ENCODE assay signal across 16 cellular contexts in the genomic region with DNA sequence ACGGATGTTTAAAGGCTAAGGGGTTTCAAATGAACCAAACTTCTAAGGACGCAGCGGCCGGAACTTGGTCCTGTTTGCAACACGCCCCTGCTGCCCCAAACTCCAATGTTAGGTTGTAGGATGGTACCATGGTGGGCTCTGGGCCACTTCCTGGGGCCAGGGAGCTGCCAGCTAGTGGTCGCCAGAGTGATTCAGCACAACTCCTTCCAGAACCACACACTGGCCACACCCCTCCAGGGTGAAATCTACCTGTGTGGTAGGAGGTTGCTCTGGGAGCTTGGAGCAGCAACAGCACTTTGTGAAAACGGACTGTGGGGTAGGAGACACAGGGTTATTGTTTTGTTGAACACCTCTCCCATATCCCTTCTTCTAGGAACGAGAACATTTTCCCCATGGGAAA.
A peak's percentile ranks its signal among the peaks of the same experiment; 100 is the strongest.
DNase-seq lines count a peak whose midpoint lies in the region; ATAC-seq and TF ChIP-seq lines count a peak whose summit lies in the region.
"Had no signal": no experiment of that assay in that cellular context is flagged by ENCODE, and none has a peak within 500 bp of the region (broad histone marks: within the 10 kb centered on the region; RNA-seq: fewer than 3 reads in every experiment).

No MANE protein-coding gene starts in this region.

- H3K79me2 ChIP-seq in mammary epithelial cell (ENCODE audit: insufficient read depth, low read length), result no peaks in the 10 kb centered on the region

- H3K4me3 ChIP-seq in mammary epithelial cell (replicated peaks in 1 of 3; ENCODE audit: insufficient read depth in 1 of 3, low read depth in 2 of 3, low read length in 3 of 3) (no peak overlapping the region), breast epithelium (no peak overlapping the region), epithelial cell of esophagus (ENCODE audit: low read length) (no peak overlapping the region), neuronal stem cell (ENCODE audit: low read length in 2 of 2) (no peak overlapping the region), esophagus muscularis mucosa (no peak overlapping the region)
- H3K4me3 ChIP-seq: BLaER1 had no signal

- ATAC-seq in activated CD4-positive, CD25-positive, alpha-beta regulatory T cell treated with anti-CD3 and anti-CD28 coated beads, Interleukin-2, amount 50 U/mL, for 24 hours, result no peak
- ATAC-seq: HepG2 had no signal

- H3K36me3 ChIP-seq in mammary epithelial cell (ENCODE audit: insufficient read depth, low read length) (no peaks in the 10 kb centered on the region), breast epithelium (no peaks in the 10 kb centered on the region), neuronal stem cell (replicated peaks in 1 of 2; ENCODE audit: control insufficient read depth in 2 of 2, insufficient read depth in 2 of 2, low read length in 2 of 2) (no peaks in the 10 kb centered on the region), esophagus muscularis mucosa (no peaks in the 10 kb centered on the region)
- H3K36me3 ChIP-seq: BLaER1 had no signal

- no TSS peak for BruUV-seq in mammary epithelial cell (replicated peaks; lab: Mats Ljungman, UMichigan)

- H3K27ac Mint-ChIP-seq in chondrocyte (ENCODE audit: unreplicated experiment), result no peak overlapping the region
- H3K27ac Mint-ChIP-seq: CD14-positive monocyte; CD4-positive, alpha-beta memory T cell; H9 had no signal

- H3K36me3 Mint-ChIP-seq in chondrocyte (ENCODE audit: low read depth), result peaks cover 8% of the 10 kb centered on the region
- H3K36me3 Mint-ChIP-seq: CD14-positive monocyte had no signal

- H3K4me2 ChIP-seq in mammary epithelial cell (ENCODE audit: insufficient read depth, low read depth, low read length) (no peak overlapping the region), neuronal stem cell (ENCODE audit: insufficient read depth, low read length, poor library complexity, severe bottlenecking) (no peak overlapping the region)
- H3K4me2 ChIP-seq: BLaER1 had no signal

- no peaks in the 10 kb centered on the region for H3K27me3 Mint-ChIP-seq in chondrocyte (ENCODE audit: low read depth)

- H2BK15ac ChIP-seq in neuronal stem cell (ENCODE audit: low read length), result no peak overlapping the region

- H4K20me1 ChIP-seq in mammary epithelial cell (ENCODE audit: insufficient read depth, low read length), result no peaks in the 10 kb centered on the region
- H4K20me1 ChIP-seq: BLaER1 had no signal

- no peak overlapping the region for H4K8ac ChIP-seq in neuronal stem cell (ENCODE audit: low read depth, low read length)

- H3K9me3 ChIP-seq in mammary epithelial cell (replicated peaks; ENCODE audit: insufficient read depth, low read length) (no peaks in the 10 kb centered on the region), breast epithelium (no peaks in the 10 kb centered on the region), neuronal stem cell (replicated peaks in 1 of 2; ENCODE audit: control insufficient read depth in 2 of 2, insufficient read depth in 1 of 2, low read depth in 1 of 2, low read length in 2 of 2) (peaks cover 0 to 8% of the 10 kb centered on the region in 2 donors), esophagus muscularis mucosa (no peaks in the 10 kb centered on the region)
- H3K9me3 ChIP-seq: BLaER1 had no signal

- TF ChIP-seq EP300 in esophagus muscularis mucosa (IDR thresholded peaks at IDR 0.05), result no peak

- CTCF ChIA-PET in mammary epithelial cell (lab: Charles Lee; ENCODE audit: low non-redundant PET), result no interaction called here

- H3K4ac ChIP-seq in neuronal stem cell (ENCODE audit: low read length), result no peak overlapping the region

- H3K14ac ChIP-seq in neuronal stem cell (ENCODE audit: low read length), result no peak overlapping the region

- no peak for DNase-seq in mammary epithelial cell
- no peak for DNase-seq in breast epithelium (ENCODE audit: low spot score in 2 of 2)
- DNase-seq in epithelial cell of esophagus (ENCODE audit: low read depth), result peak; percentile 28
- no peak for DNase-seq in neuronal stem cell (ENCODE audit: low spot score)
- no peak for DNase-seq in chondrocyte (ENCODE audit: low spot score)
- no peak for DNase-seq in esophagus muscularis mucosa (ENCODE audit: extremely low spot score)
- no peak for DNase-seq in stimulated activated naive CD4-positive, alpha-beta T cell treated with Interleukin-2 at 50 U/mL for 16 hours (lab: John Stamatoyannopoulos, UW)
- DNase-seq: 8988T; CD4-positive, alpha-beta memory T cell; DMS79; GDM1; H9 had no signal

- in situ Hi-C loops in mammary epithelial cell (cut with MboI; ENCODE audit: low sequenced_read_pairs in 2 of 2), result no loop called here

- WGBS in mammary epithelial cell (ENCODE audit: low coverage, missing lambda C conversion rate), result 27% methylated on average over 7 of the region's 8 CpGs
- no CpG with 5 or more reads among the region's 8 CpGs for WGBS in neuronal stem cell (ENCODE audit: extremely low coverage in 2 of 2, insufficient read length in 2 of 2, insufficient replicate concordance in 1 of 2), 2 donors
- WGBS in esophagus muscularis mucosa, result 88% methylated on average over 8 of the region's 8 CpGs

- H3K23ac ChIP-seq in neuronal stem cell (ENCODE audit: low read depth, low read length, poor library complexity), result no peak overlapping the region

- TF ChIP-seq CTCF in mammary epithelial cell (conservative IDR thresholded peaks at IDR 0.05 in 1 of 2, IDR thresholded peaks at IDR 0.05 in 1 of 2; ENCODE audit: extremely low read depth in 1 of 2, insufficient read depth in 1 of 2, low read depth in 1 of 2, low read length in 2 of 2) (no peak), breast epithelium (IDR thresholded peaks at IDR 0.05) (no peak), epithelial cell of esophagus (IDR thresholded peaks at IDR 0.05; ENCODE audit: insufficient read depth, low read depth, low read length, missing control alignments) (no peak), chondrocyte (IDR thresholded peaks at IDR 0.05) (no peak), esophagus muscularis mucosa (IDR thresholded peaks at IDR 0.05) (no peak)

- H2AK5ac ChIP-seq in neuronal stem cell (ENCODE audit: low read depth, low read length), result no peak overlapping the region

- H3K79me1 ChIP-seq in neuronal stem cell (ENCODE audit: low read depth, low read length), result no peaks in the 10 kb centered on the region

- H3K9ac ChIP-seq in mammary epithelial cell (ENCODE audit: insufficient read depth, low read length) (no peak overlapping the region), neuronal stem cell (ENCODE audit: low read depth, low read length, poor library complexity) (no peak overlapping the region)
- H3K9ac ChIP-seq: BLaER1 had no signal

- no peak overlapping the region for H2BK12ac ChIP-seq in neuronal stem cell (ENCODE audit: low read length)

- no peak for TF ChIP-seq POLR2A in breast epithelium (IDR thresholded peaks at IDR 0.05)
- no peak for TF ChIP-seq POLR2A in esophagus muscularis mucosa (IDR thresholded peaks at IDR 0.05; ENCODE audit: low read depth)

- H2BK5ac ChIP-seq in neuronal stem cell (ENCODE audit: low read length), result no peak overlapping the region

- H3K9me3 Mint-ChIP-seq in chondrocyte (ENCODE audit: low read depth), result peaks cover 3% of the 10 kb centered on the region

- dilution Hi-C loops in mammary epithelial cell (cut with HindIII; ENCODE audit: low sequenced_read_pairs), result no loop called here

- H3K27me3 ChIP-seq in mammary epithelial cell (ENCODE audit: insufficient read depth, low read length), result no peaks in the 10 kb centered on the region
- no peaks in the 10 kb centered on the region for H3K27me3 ChIP-seq in breast epithelium
- no peaks in the 10 kb centered on the region for H3K27me3 ChIP-seq in neuronal stem cell (ENCODE audit: control insufficient read depth in 3 of 3, insufficient read depth in 3 of 3, low read depth in 1 of 3, low read length in 3 of 3)
- H3K27me3 ChIP-seq in esophagus muscularis mucosa, result peaks cover 0 to 15% (median 1%) of the 10 kb centered on the region in 4 donors
- H3K27me3 ChIP-seq: BLaER1 had no signal

- H3K27ac ChIP-seq in mammary epithelial cell (ENCODE audit: insufficient read depth, low read depth, low read length) (no peak overlapping the region), breast epithelium (no peak overlapping the region), neuronal stem cell (replicated peaks; ENCODE audit: low read length) (no peak overlapping the region), esophagus muscularis mucosa (replicated peaks in 1 of 4) (no peak overlapping the region)
- H3K27ac ChIP-seq: BLaER1 had no signal

- intact Hi-C loops in mammary epithelial cell (cut with micrococcal nuclease) (no loop called here), breast epithelium (cut with DNase I; ENCODE audit: low total_unique reads) (loop anchor here (5.0 kb wide), 1 partner anchor 165 kb away; no protein-coding TSS in a partner anchor), esophagus muscularis mucosa (cut with DNase I) (no loop called here)

- peak overlapping the region; percentile 39 for H4K91ac ChIP-seq in neuronal stem cell (ENCODE audit: low read depth, low read length, poor library complexity)

- H3K18ac ChIP-seq in neuronal stem cell (ENCODE audit: low read length), result peak overlapping the region; percentile 45

- H2BK120ac ChIP-seq in neuronal stem cell (ENCODE audit: low read depth, low read length), result no peak overlapping the region

- no peak overlapping the region for H3K4me3 Mint-ChIP-seq in chondrocyte (ENCODE audit: unreplicated experiment)
- H3K4me3 Mint-ChIP-seq: CD4-positive, alpha-beta memory T cell; H9 had no signal

- peaks cover 45% of the 10 kb centered on the region for H3K4me1 Mint-ChIP-seq in chondrocyte (ENCODE audit: low read depth)
- H3K4me1 Mint-ChIP-seq: CD14-positive monocyte; CD4-positive, alpha-beta memory T cell had no signal

- peak overlapping the region; percentile 77 for H2AFZ ChIP-seq in mammary epithelial cell (ENCODE audit: low read depth, low read length)
- peak overlapping the region; percentile 82 for H2AFZ ChIP-seq in neuronal stem cell (ENCODE audit: low read length)

- peaks cover 21% of the 10 kb centered on the region for H3K4me1 ChIP-seq in mammary epithelial cell (ENCODE audit: insufficient read depth, low read length)
- no peaks in the 10 kb centered on the region for H3K4me1 ChIP-seq in breast epithelium
- H3K4me1 ChIP-seq in neuronal stem cell (ENCODE audit: control insufficient read depth in 2 of 2, insufficient read depth in 1 of 2, low read depth in 1 of 2, low read length in 2 of 2), result peaks cover 5 to 29% of the 10 kb centered on the region in 2 donors
- peaks cover 4 to 16% (median 7%) of the 10 kb centered on the region in 4 donors for H3K4me1 ChIP-seq in esophagus muscularis mucosa
- H3K4me1 ChIP-seq: BLaER1 had no signal
